Comparison of ENCODE assay signal across 27 cellular contexts in genomic region chr12:52867152-52867551, GRCh38. TPM values are rescaled to one million over a fixed set of nuclear protein-coding genes. Genes with fewer than 3 reads are reported as not detected.
DNase-seq lines count a peak whose midpoint lies in the region; ATAC-seq, FAIRE-seq and TF ChIP-seq lines count a peak whose summit lies in the region.
"Had no signal": no experiment of that assay in that cellular context is flagged by ENCODE, and none has a peak within 500 bp of the region (broad histone marks: within the 10 kb centered on the region; RNA-seq: fewer than 3 reads in every experiment).

No MANE protein-coding gene starts in this region.

- peak overlapping the region; percentile 38; the same call in 1 of the 2 replicates for H3K27ac ChIP-seq in BLaER1
- no peak overlapping the region for H3K27ac ChIP-seq in CD8-positive, alpha-beta T cell (ENCODE audit: low read depth, low read length)
- no peak overlapping the region for H3K27ac ChIP-seq in endothelial cell of umbilical vein (ENCODE audit: insufficient read depth, low read depth, low read length)
- H3K27ac ChIP-seq: GM23248, heart left ventricle, parathyroid adenoma had no signal

- POLR2A ChIA-PET in CD8-positive, alpha-beta T cell (lab: Charles Lee) = interaction anchor here (1.2 to 1.4 kb wide), 2 partner anchors 257 to 281 kb away, joined by 4 to 5 read pairs; no protein-coding TSS in a partner anchor
- POLR2A ChIA-PET in endothelial cell of umbilical vein (lab: Charles Lee) = no interaction called here

- peaks cover 20% of the 10 kb centered on the region for H3K4me1 Mint-ChIP-seq in CD8-positive, alpha-beta T cell (ENCODE audit: low read depth)

- no peaks in the 10 kb centered on the region for H3K79me2 ChIP-seq in endothelial cell of umbilical vein (ENCODE audit: control insufficient read depth, insufficient read depth, low read length)
- H3K79me2 ChIP-seq: parathyroid adenoma had no signal

- intact Hi-C loops in CD8-positive, alpha-beta T cell (cut with DNase I, micrococcal nuclease) = no loop called here
- intact Hi-C loops in endothelial cell of umbilical vein (cut with micrococcal nuclease) = loop anchor here (10.0 kb wide), 1 partner anchor 172 kb away; no protein-coding TSS in a partner anchor

- H3K9ac ChIP-seq in BLaER1 (peak overlapping the region; percentile 45; the same call in 1 of the 2 replicates), endothelial cell of umbilical vein (replicated peaks; ENCODE audit: extremely low read depth, insufficient read depth, low read length) (no peak overlapping the region), mucosa of stomach (ENCODE audit: low read length) (peak overlapping the region; percentile 37)
- H3K9ac ChIP-seq: GM23248, parathyroid adenoma had no signal

- no peak for ATAC-seq in CD8-positive, alpha-beta T cell
- ATAC-seq: K562 had no signal

- FAIRE-seq in endothelial cell of umbilical vein (lab: Jason Lieb, UNC) = no peak
- no peak for FAIRE-seq in frontal cortex (lab: Jason Lieb, UNC)
- FAIRE-seq: colon, GM18507, K562 had no signal

- TF ChIP-seq POLR2A in endothelial cell of umbilical vein (IDR thresholded peaks at IDR 0.05; ENCODE audit: low read depth, low read length) = no peak

- H3K9me3 ChIP-seq in BLaER1 = no peaks in the 10 kb centered on the region
- H3K9me3 ChIP-seq in CD8-positive, alpha-beta T cell (ENCODE audit: low read length) = no peaks in the 10 kb centered on the region
- H3K9me3 ChIP-seq in endothelial cell of umbilical vein (replicated peaks; ENCODE audit: control insufficient read depth, insufficient read depth, low read length) = no peaks in the 10 kb centered on the region
- no peaks in the 10 kb centered on the region for H3K9me3 ChIP-seq in mucosa of stomach (ENCODE audit: control insufficient read depth, low read length)
- H3K9me3 ChIP-seq: heart left ventricle, MG63, thyroid gland had no signal

- peak overlapping the region; percentile 33 for H3K4me3 Mint-ChIP-seq in CD8-positive, alpha-beta T cell
- H3K4me3 Mint-ChIP-seq: activated CD4-positive, alpha-beta memory T cell treated with anti-CD3 and anti-CD28 coated beads, Interleukin-2, amount 10 ng/mL, durations not matched to agents 7 days and 5 days; nephron progenitor cell had no signal

- no peaks in the 10 kb centered on the region for H3K9me3 Mint-ChIP-seq in CD8-positive, alpha-beta T cell
- H3K9me3 Mint-ChIP-seq: activated CD4-positive, alpha-beta memory T cell treated with anti-CD3 and anti-CD28 coated beads, Interleukin-2, amount 10 ng/mL, durations not matched to agents 7 days and 5 days; nephron progenitor cell had no signal

- dilution Hi-C loops in endothelial cell of umbilical vein (cut with MboI; ENCODE audit: extremely low pct_ligation_motif_present, low sequenced_read_pairs) = no loop called here

- H3K4me1 ChIP-seq in BLaER1 (peaks cover 27% of the 10 kb centered on the region), endothelial cell of umbilical vein (ENCODE audit: control insufficient read depth, extremely low read depth, insufficient read depth, low read length) (no peaks in the 10 kb centered on the region), mucosa of stomach (ENCODE audit: control insufficient read depth, insufficient read depth, low read length) (peaks cover 51% of the 10 kb centered on the region)
- H3K4me1 ChIP-seq in CD8-positive, alpha-beta T cell (ENCODE audit: insufficient read depth, low read length) = peaks cover 21% of the 10 kb centered on the region
- H3K4me1 ChIP-seq: parathyroid adenoma had no signal

- H4K20me1 ChIP-seq in BLaER1 (no peaks in the 10 kb centered on the region), endothelial cell of umbilical vein (replicated peaks; ENCODE audit: control insufficient read depth, extremely low read depth, insufficient read depth, low read length) (no peaks in the 10 kb centered on the region)

- CTCF ChIA-PET in CD8-positive, alpha-beta T cell (lab: Charles Lee) = interaction anchor here (0.8 to 22.6 kb wide), 8 partner anchors 13 to 495 kb away, joined by 3 to 950 read pairs (median 4); partner anchors contain the start of gene KRT74
- CTCF ChIA-PET in endothelial cell of umbilical vein (lab: Charles Lee) = interaction anchor here (0.7 to 7.8 kb wide), 5 partner anchors 12 to 720 kb away, joined by 3 to 120 read pairs (median 10); no protein-coding TSS in a partner anchor

- DNase-seq in CD8-positive, alpha-beta T cell = no peak
- no peak for DNase-seq in endothelial cell of umbilical vein (ENCODE audit: low read depth, low spot score)
- no peak for DNase-seq in activated CD4-positive, CD25-positive, alpha-beta regulatory T cell treated with anti-CD3 and anti-CD28 coated beads, Interleukin-2, amount 50 U/mL, for 72 hours
- no peak for DNase-seq in SW 1271 (lab: John Stamatoyannopoulos, UW)
- no peak for DNase-seq in SIG-M5 (lab: John Stamatoyannopoulos, UW)
- DNase-seq in frontal cortex (ENCODE audit: low spot score in 2 of 2) = no peak
- DNase-seq: activated CD4-positive, CD25-positive, alpha-beta regulatory T cell; activated effector memory CD4-positive, alpha-beta T cell treated with Interleukin-2 at 50 U/mL for 16 hours; amniotic stem cell; DMS79; MG63; NCI-H2029 treated with DMSO at 0.1 percent for 48 hours; NCI-H345; NCI-H774; nephron progenitor cell had no signal

- H3K4me2 ChIP-seq in BLaER1 (peak overlapping the region; percentile 73), endothelial cell of umbilical vein (ENCODE audit: insufficient read depth, low read length) (no peak overlapping the region)

- H3K36me3 Mint-ChIP-seq in CD8-positive, alpha-beta T cell = no peaks in the 10 kb centered on the region

- H3K27me3 Mint-ChIP-seq in CD8-positive, alpha-beta T cell (ENCODE audit: low read depth) = no peaks in the 10 kb centered on the region
- H3K27me3 Mint-ChIP-seq: activated CD4-positive, alpha-beta memory T cell treated with anti-CD3 and anti-CD28 coated beads, Interleukin-2, amount 10 ng/mL, durations not matched to agents 7 days and 5 days had no signal

- H3K4me3 ChIP-seq in BLaER1 (no peak overlapping the region), endothelial cell of umbilical vein (replicated peaks in 1 of 3; ENCODE audit: insufficient read depth in 1 of 3, low read depth in 1 of 3, low read length in 3 of 3) (no peak overlapping the region), mucosa of stomach (ENCODE audit: low read length) (no peak overlapping the region)
- H3K4me3 ChIP-seq in CD8-positive, alpha-beta T cell (ENCODE audit: low read depth, low read length) = peak overlapping the region; percentile 18
- H3K4me3 ChIP-seq: GM23248, heart left ventricle, K562, MG63, thyroid gland had no signal

- no peaks in the 10 kb centered on the region for H3K9me1 ChIP-seq in endothelial cell of umbilical vein (replicated peaks; ENCODE audit: control insufficient read depth, extremely low read depth, insufficient read depth, low read length)

- H3K36me3 ChIP-seq in BLaER1 = no peaks in the 10 kb centered on the region
- H3K36me3 ChIP-seq in CD8-positive, alpha-beta T cell (ENCODE audit: insufficient read depth, low read length) = no peaks in the 10 kb centered on the region
- H3K36me3 ChIP-seq in endothelial cell of umbilical vein (ENCODE audit: control insufficient read depth in 2 of 2, extremely low read depth in 1 of 2, insufficient read depth in 2 of 2, low read length in 2 of 2) = no peaks in the 10 kb centered on the region
- H3K36me3 ChIP-seq in mucosa of stomach (ENCODE audit: control insufficient read depth, insufficient read depth, low read length) = no peaks in the 10 kb centered on the region
- H3K36me3 ChIP-seq: heart left ventricle, MG63, thyroid gland had no signal

- no peaks in the 10 kb centered on the region for H3K27me3 ChIP-seq in BLaER1
- no peaks in the 10 kb centered on the region for H3K27me3 ChIP-seq in CD8-positive, alpha-beta T cell (ENCODE audit: insufficient read depth, low read length)
- H3K27me3 ChIP-seq in endothelial cell of umbilical vein (ENCODE audit: control insufficient read depth in 2 of 2, insufficient read depth in 2 of 2, low read length in 2 of 2) = no peaks in the 10 kb centered on the region
- no peaks in the 10 kb centered on the region for H3K27me3 ChIP-seq in mucosa of stomach (ENCODE audit: control insufficient read depth, insufficient read depth, low read length)
- H3K27me3 ChIP-seq: heart left ventricle, MG63, thyroid gland had no signal

- peak overlapping the region; percentile 65 for H2AFZ ChIP-seq in endothelial cell of umbilical vein (ENCODE audit: low read depth, low read length)
- H2AFZ ChIP-seq: GM23248, parathyroid adenoma had no signal

- peak overlapping the region; percentile 74 for H3K27ac Mint-ChIP-seq in CD8-positive, alpha-beta T cell
- H3K27ac Mint-ChIP-seq: activated CD4-positive, alpha-beta memory T cell treated with anti-CD3 and anti-CD28 coated beads, Interleukin-2, amount 10 ng/mL, durations not matched to agents 7 days and 5 days; nephron progenitor cell had no signal

- TF ChIP-seq CTCF in CD8-positive, alpha-beta T cell (IDR thresholded peaks at IDR 0.05) = no peak
- no peak for TF ChIP-seq CTCF in endothelial cell of umbilical vein (IDR thresholded peaks at IDR 0.05; ENCODE audit: extremely low read depth in 1 of 2, insufficient read depth in 1 of 2, low read depth in 1 of 2, low read length in 2 of 2)

- no TSS peak for BruUV-seq in endothelial cell of umbilical vein (replicated peaks; lab: Mats Ljungman, UMichigan)

RNA-seq across cellular contexts. Expression of gene KRT78, which starts 18.4 kb away (rescaled TPM):
- total RNA-seq in CD8-positive, alpha-beta T cell = not detected
- not detected in 2 replicates for total RNA-seq in endothelial cell of umbilical vein
- polyA plus RNA-seq in endothelial cell of umbilical vein = not detected in 2 replicates
- not detected in 2 replicates for polyA plus RNA-seq in endothelial cell of umbilical vein (2011; cell fraction: cytosol; rRNA removed)
- polyA plus RNA-seq in endothelial cell of umbilical vein (2011; cell fraction: nucleus; rRNA removed) = 0.34 TPM in 1 of 2 replicates, not detected in the other
- not detected in 2 replicates for polyA plus RNA-seq in endothelial cell of umbilical vein (2012)
- polyA minus RNA-seq in endothelial cell of umbilical vein = not detected in 2 replicates
- polyA minus RNA-seq in endothelial cell of umbilical vein (2011; cell fraction: cytosol; rRNA and poly(A)+ RNA removed) = not detected
- polyA minus RNA-seq in endothelial cell of umbilical vein (2011; cell fraction: nucleus; rRNA and poly(A)+ RNA removed) = not detected in 2 replicates
- total RNA-seq in frontal cortex = not detected
- total RNA-seq: activated CD4-positive, alpha-beta memory T cell treated with anti-CD3 and anti-CD28 coated beads, Interleukin-2, amount 10 ng/mL, durations not matched to agents 7 days and 5 days; GM23248; heart left ventricle; K562; mesenteric fat pad; right cardiac atrium had no signal
- polyA plus RNA-seq: GM23248, K562 had no signal

RNA-seq across cellular contexts. Expression of gene KRT79, which starts 33.0 kb away (rescaled TPM):
- not detected for total RNA-seq in CD8-positive, alpha-beta T cell
- not detected in 2 replicates for total RNA-seq in endothelial cell of umbilical vein
- not detected in 2 replicates for polyA plus RNA-seq in endothelial cell of umbilical vein
- polyA plus RNA-seq in endothelial cell of umbilical vein (2011; cell fraction: cytosol; rRNA removed) = not detected in 2 replicates
- polyA plus RNA-seq in endothelial cell of umbilical vein (2011; cell fraction: nucleus; rRNA removed) = not detected in 2 replicates
- polyA plus RNA-seq in endothelial cell of umbilical vein (2012) = not detected in 2 replicates
- not detected in 2 replicates for polyA minus RNA-seq in endothelial cell of umbilical vein
- polyA minus RNA-seq in endothelial cell of umbilical vein (2011; cell fraction: cytosol; rRNA and poly(A)+ RNA removed) = not detected
- not detected in 2 replicates for polyA minus RNA-seq in endothelial cell of umbilical vein (2011; cell fraction: nucleus; rRNA and poly(A)+ RNA removed)
- total RNA-seq in frontal cortex = not detected
- total RNA-seq: activated CD4-positive, alpha-beta memory T cell treated with anti-CD3 and anti-CD28 coated beads, Interleukin-2, amount 10 ng/mL, durations not matched to agents 7 days and 5 days; GM23248; heart left ventricle; right cardiac atrium; thyroid gland had no signal

RNA-seq across cellular contexts. Expression of gene KRT8, which starts 37.7 kb away (rescaled TPM):
- under 1 TPM; 0.42 to 0.57 TPM for total RNA-seq in CD8-positive, alpha-beta T cell
- total RNA-seq in endothelial cell of umbilical vein (22.1 and 31.7 TPM in 2 replicates), frontal cortex (not detected)
- polyA plus RNA-seq in endothelial cell of umbilical vein = 23.5 and 25.8 TPM in 2 replicates
- 22.8 and 28.4 TPM in 2 replicates for polyA plus RNA-seq in endothelial cell of umbilical vein (2011; cell fraction: cytosol; rRNA removed)
- 16.9 and 55.4 TPM in 2 replicates for polyA plus RNA-seq in endothelial cell of umbilical vein (2011; cell fraction: nucleus; rRNA removed)
- polyA plus RNA-seq in endothelial cell of umbilical vein (2012) = 27.8 and 42.2 TPM in 2 replicates
- 29.3 and 35.1 TPM in 2 replicates for polyA minus RNA-seq in endothelial cell of umbilical vein
- 769 TPM for polyA minus RNA-seq in endothelial cell of umbilical vein (2011; cell fraction: cytosol; rRNA and poly(A)+ RNA removed)
- 11.2 and 15.6 TPM in 2 replicates for polyA minus RNA-seq in endothelial cell of umbilical vein (2011; cell fraction: nucleus; rRNA and poly(A)+ RNA removed)

RNA-seq across cellular contexts. Expression of gene KRT4, which starts 53.2 kb away (rescaled TPM):
- not detected for total RNA-seq in CD8-positive, alpha-beta T cell
- not detected in 2 replicates for total RNA-seq in endothelial cell of umbilical vein
- not detected in 2 replicates for polyA plus RNA-seq in endothelial cell of umbilical vein
- polyA plus RNA-seq in endothelial cell of umbilical vein (2011; cell fraction: cytosol; rRNA removed) = not detected in 2 replicates
- not detected in 2 replicates for polyA plus RNA-seq in endothelial cell of umbilical vein (2011; cell fraction: nucleus; rRNA removed)
- not detected in 2 replicates for polyA plus RNA-seq in endothelial cell of umbilical vein (2012)
- polyA minus RNA-seq in endothelial cell of umbilical vein = not detected in 2 replicates
- not detected for polyA minus RNA-seq in endothelial cell of umbilical vein (2011; cell fraction: cytosol; rRNA and poly(A)+ RNA removed)
- not detected in 2 replicates for polyA minus RNA-seq in endothelial cell of umbilical vein (2011; cell fraction: nucleus; rRNA and poly(A)+ RNA removed)
- not detected for total RNA-seq in frontal cortex
- total RNA-seq: activated CD4-positive, alpha-beta memory T cell treated with anti-CD3 and anti-CD28 coated beads, Interleukin-2, amount 10 ng/mL, durations not matched to agents 7 days and 5 days; heart left ventricle; K562; mesenteric fat pad; right cardiac atrium had no signal
- polyA plus RNA-seq: GM23248, K562 had no signal

Comparison
In these comparisons a context has a peak if more than half of its experiments do, and no peak if none do; other contexts are left out.
1. RNA of gene KRT8, which starts 37.7 kb away (total RNA-seq): 22.1 to 31.7 TPM in endothelial cell of umbilical vein; 0.42 to 0.57 TPM in CD8-positive, alpha-beta T cell and not detected in frontal cortex (single experiment); every median in the first group is over 10 times any median in the second.